In genomic region chr20:51534764-51535386, GRCh38 we compare ENCODE assay signal across 11 cellular contexts. TPM values are rescaled to one million over a fixed set of nuclear protein-coding genes. Genes with fewer than 3 reads are reported as not detected.
DNase-seq lines count a peak whose midpoint lies in the region; ATAC-seq and TF ChIP-seq lines count a peak whose summit lies in the region.
"Had no signal": no experiment of that assay in that cellular context is flagged by ENCODE, and none has a peak within 500 bp of the region (broad histone marks: within the 10 kb centered on the region; RNA-seq: fewer than 3 reads in every experiment).

No MANE protein-coding gene starts in this region.

- H3K27ac ChIP-seq in cardiac muscle cell: peak overlapping the region; percentile 81
- H3K27ac ChIP-seq in ectodermal cell (ENCODE audit: insufficient read depth, low read depth, low read length, poor library complexity, severe bottlenecking): peak overlapping the region; percentile 48
- no peak overlapping the region for H3K27ac ChIP-seq in testis
- H3K27ac ChIP-seq: pancreas, vagina had no signal

- H3K36me3 ChIP-seq in cardiac muscle cell: no peaks in the 10 kb centered on the region
- no peaks in the 10 kb centered on the region for H3K36me3 ChIP-seq in ectodermal cell (ENCODE audit: control insufficient read depth, insufficient read depth, low read length)
- no peaks in the 10 kb centered on the region for H3K36me3 ChIP-seq in testis (ENCODE audit: low read depth, missing control alignments)
- H3K36me3 ChIP-seq: pancreas, vagina had no signal

- peaks cover 71% of the 10 kb centered on the region for H3K4me1 Mint-ChIP-seq in T-helper 17 cell
- H3K4me1 Mint-ChIP-seq in stimulated activated naive CD8-positive, alpha-beta T cell treated with anti-CD3 and anti-CD28 coated beads, Interleukin-15, Interleukin-2, amounts not matched to agents 100 ng/mL and 50 ng/mL, for 24 hours (ENCODE audit: low read depth): peaks cover 100% of the 10 kb centered on the region
- H3K4me1 Mint-ChIP-seq: WTC11 had no signal

- WGBS in ectodermal cell, 2 experiments: 89 to 90% methylated on average over 9 of the region's 9 CpGs
- WGBS in testis, 2 donors: 84% methylated on average over 9 of the region's 9 CpGs

- intact Hi-C loops in left ventricle myocardium superior (cut with micrococcal nuclease) (no loop called here), testis (cut with DNase I; ENCODE audit: low total_unique reads) (no loop called here)

- peaks cover 6% of the 10 kb centered on the region for H3K36me3 Mint-ChIP-seq in T-helper 17 cell (ENCODE audit: low read depth)
- peaks cover 65% of the 10 kb centered on the region for H3K36me3 Mint-ChIP-seq in stimulated activated naive CD8-positive, alpha-beta T cell treated with anti-CD3 and anti-CD28 coated beads, Interleukin-15, Interleukin-2, amounts not matched to agents 100 ng/mL and 50 ng/mL, for 24 hours (ENCODE audit: low read depth)
- H3K36me3 Mint-ChIP-seq: WTC11 had no signal

- H3K4me3 ChIP-seq in cardiac muscle cell (no peak overlapping the region), ectodermal cell (ENCODE audit: insufficient read depth, low read depth, low read length) (no peak overlapping the region), testis (no peak overlapping the region)
- H3K4me3 ChIP-seq: pancreas, vagina had no signal

- no peak for TF ChIP-seq POLR2A in testis (IDR thresholded peaks at IDR 0.05)

- no peaks in the 10 kb centered on the region for H3K27me3 Mint-ChIP-seq in T-helper 17 cell
- no peaks in the 10 kb centered on the region for H3K27me3 Mint-ChIP-seq in stimulated activated naive CD8-positive, alpha-beta T cell treated with anti-CD3 and anti-CD28 coated beads, Interleukin-15, Interleukin-2, amounts not matched to agents 100 ng/mL and 50 ng/mL, for 24 hours

- no peak for DNase-seq in cardiac muscle cell (ENCODE audit: low read depth in 1 of 2, low spot score in 1 of 2)
- no peak for DNase-seq in left ventricle myocardium superior
- no peak for DNase-seq in T-helper 17 cell
- no peak for DNase-seq in NCI-H2029 treated with DMSO at 0.1 percent for 48 hours (lab: John Stamatoyannopoulos, UW)
- no peak for DNase-seq in testis
- DNase-seq: pancreas had no signal

- H3K4me3 Mint-ChIP-seq in T-helper 17 cell: peak overlapping the region; percentile 60
- peak overlapping the region; percentile 67 for H3K4me3 Mint-ChIP-seq in stimulated activated naive CD8-positive, alpha-beta T cell treated with anti-CD3 and anti-CD28 coated beads, Interleukin-15, Interleukin-2, amounts not matched to agents 100 ng/mL and 50 ng/mL, for 24 hours
- H3K4me3 Mint-ChIP-seq: WTC11 had no signal

- no peaks in the 10 kb centered on the region for H3K27me3 ChIP-seq in cardiac muscle cell
- H3K27me3 ChIP-seq in ectodermal cell (ENCODE audit: control insufficient read depth, insufficient read depth, low read length, poor library complexity, severe bottlenecking): no peaks in the 10 kb centered on the region
- no peaks in the 10 kb centered on the region for H3K27me3 ChIP-seq in testis
- H3K27me3 ChIP-seq: pancreas, vagina had no signal

- TF ChIP-seq CTCF in cardiac muscle cell (IDR thresholded peaks at IDR 0.05; ENCODE audit: low read depth, low read length): no peak
- no peak for TF ChIP-seq CTCF in testis (IDR thresholded peaks at IDR 0.05)

- no peaks in the 10 kb centered on the region for H3K9me3 Mint-ChIP-seq in stimulated activated naive CD8-positive, alpha-beta T cell treated with anti-CD3 and anti-CD28 coated beads, Interleukin-15, Interleukin-2, amounts not matched to agents 100 ng/mL and 50 ng/mL, for 24 hours
- H3K9me3 Mint-ChIP-seq: WTC11 had no signal

- no peaks in the 10 kb centered on the region for H3K9me3 ChIP-seq in cardiac muscle cell (ENCODE audit: low read depth)
- H3K9me3 ChIP-seq in T-helper 17 cell (ENCODE audit: control insufficient read depth, low read length, poor library complexity, severe bottlenecking): no peaks in the 10 kb centered on the region
- no peaks in the 10 kb centered on the region for H3K9me3 ChIP-seq in ectodermal cell (ENCODE audit: control insufficient read depth, low read length)
- H3K9me3 ChIP-seq in testis: no peaks in the 10 kb centered on the region
- H3K9me3 ChIP-seq: pancreas, vagina had no signal

- peak overlapping the region; percentile 89 for H3K27ac Mint-ChIP-seq in T-helper 17 cell
- H3K27ac Mint-ChIP-seq in stimulated activated naive CD8-positive, alpha-beta T cell treated with anti-CD3 and anti-CD28 coated beads, Interleukin-15, Interleukin-2, amounts not matched to agents 100 ng/mL and 50 ng/mL, for 24 hours: peak overlapping the region; percentile 99
- H3K27ac Mint-ChIP-seq: WTC11 had no signal

- ATAC-seq in left ventricle myocardium superior (no peak), T-helper 17 cell (no peak), HG02973 (IDR thresholded peaks at IDR 0.05; ENCODE audit: unreplicated experiment) (no peak)
- ATAC-seq: WTC11 had no signal

- peaks cover 65% of the 10 kb centered on the region for H3K4me1 ChIP-seq in cardiac muscle cell (ENCODE audit: low read depth)
- H3K4me1 ChIP-seq in ectodermal cell (ENCODE audit: control insufficient read depth, insufficient read depth, low read length): peaks cover 3% of the 10 kb centered on the region
- H3K4me1 ChIP-seq in testis: peaks cover 4% of the 10 kb centered on the region

RNA-seq across cellular contexts. Expression of gene NFATC2, which starts 7.6 kb away (rescaled TPM):
- total RNA-seq in cardiac muscle cell (9.2 and 17.0 TPM in 2 replicates), left ventricle myocardium superior (2.3 TPM), T-helper 17 cell (10 to 100 TPM; 51.0 to 58.7 TPM), testis (1 to 10 TPM; 5.4 to 6.5 TPM)
- polyA plus RNA-seq in cardiac muscle cell (5.8 and 11.3 TPM in 2 replicates), testis (ENCODE audit: insufficient read depth, low read depth, low replicate concordance) (7.5 TPM)
- 0.43 TPM for polyA plus RNA-seq in ectodermal cell (2013, experiment 1 of 4)
- 0.68 TPM for polyA plus RNA-seq in ectodermal cell (2013, experiment 2 of 4)
- polyA plus RNA-seq in ectodermal cell (2013, experiment 3 of 4): 0.64 TPM
- polyA plus RNA-seq in ectodermal cell (2013, experiment 4 of 4): 0.89 TPM

Comparison
In these comparisons a context has a peak if more than half of its experiments do, and no peak if none do; other contexts are left out.
1. H3K27ac ChIP-seq: peak in cardiac muscle cell (single experiment) and ectodermal cell (single experiment); none in testis (0 of 2).